23 cellular contexts compared by ENCODE assay signal in genomic region chr19:14792250-14792649, GRCh38. TPM values are rescaled to one million over a fixed set of nuclear protein-coding genes. Genes with fewer than 3 reads are reported as not detected.
"Had no signal": no experiment of that assay in that cellular context is flagged by ENCODE, and none has a peak within 500 bp of the region (broad histone marks: within the 10 kb centered on the region; RNA-seq: fewer than 3 reads in every experiment).

No MANE protein-coding gene starts in this region.

RNA-seq across cellular contexts. Expression of gene ADGRE2, which starts 13.9 kb away (rescaled TPM):
- total RNA-seq: endothelial cell of umbilical vein had no signal
- polyA plus RNA-seq: endothelial cell of umbilical vein had no signal

RNA-seq across cellular contexts. Expression of gene OR7A5, which starts 42.7 kb away (rescaled TPM):
- total RNA-seq: activated CD4-positive, alpha-beta memory T cell treated with anti-CD3 and anti-CD28 coated beads for 36 hours; activated CD4-positive, alpha-beta T cell treated with anti-CD3 and anti-CD28 coated beads for 36 hours; activated CD4-positive, alpha-beta T cell treated with anti-CD3 and anti-CD28 coated beads, Interleukin-2, amount 10 ng/mL, durations not matched to agents 24 days and 14 days; activated CD8-positive, alpha-beta memory T cell treated with anti-CD3 and anti-CD28 coated beads for 36 hours; activated CD8-positive, alpha-beta memory T cell treated with anti-CD3 and anti-CD28 coated beads, Interleukin-2, amount 10 ng/mL, durations not matched to agents 7 days and 5 days; activated CD8-positive, alpha-beta T cell treated with anti-CD3 and anti-CD28 coated beads, Interleukin-2, amount 10 ng/mL, durations not matched to agents 7 days and 5 days; activated naive CD4-positive, alpha-beta T cell treated with anti-CD3 and anti-CD28 coated beads, Interleukin-2, amount 50 U/mL, for 72 hours; activated naive CD8-positive, alpha-beta T cell treated with anti-CD3 and anti-CD28 coated beads, Interleukin-2, amount 10 ng/mL, durations not matched to agents 7 days and 5 days; activated T-cell treated with anti-CD3 and anti-CD28 coated beads, Interleukin-2, amount 50 U/mL, for 72 hours; ascending aorta; cardiac muscle cell; colonic mucosa; dermis microvascular lymphatic vessel endothelial cell; endothelial cell of umbilical vein; fibroblast of lung; fibroblast of villous mesenchyme; gastroesophageal sphincter; glomerular endothelial cell; heart right ventricle; hepatocyte had no signal
- polyA plus RNA-seq: cardiac muscle cell, endothelial cell of umbilical vein, esophagus, fibroblast of lung, heart right ventricle, hepatocyte had no signal

RNA-seq across cellular contexts. Expression of gene OR7C1, which starts 42.7 kb away (rescaled TPM):
- total RNA-seq: activated CD4-positive, alpha-beta memory T cell treated with anti-CD3 and anti-CD28 coated beads for 36 hours; activated CD4-positive, alpha-beta T cell treated with anti-CD3 and anti-CD28 coated beads for 36 hours; activated CD4-positive, alpha-beta T cell treated with anti-CD3 and anti-CD28 coated beads, Interleukin-2, amount 10 ng/mL, durations not matched to agents 24 days and 14 days; activated CD8-positive, alpha-beta memory T cell treated with anti-CD3 and anti-CD28 coated beads for 36 hours; activated CD8-positive, alpha-beta memory T cell treated with anti-CD3 and anti-CD28 coated beads, Interleukin-2, amount 10 ng/mL, durations not matched to agents 7 days and 5 days; activated CD8-positive, alpha-beta T cell treated with anti-CD3 and anti-CD28 coated beads, Interleukin-2, amount 10 ng/mL, durations not matched to agents 7 days and 5 days; activated naive CD4-positive, alpha-beta T cell treated with anti-CD3 and anti-CD28 coated beads, Interleukin-2, amount 50 U/mL, for 72 hours; activated naive CD8-positive, alpha-beta T cell treated with anti-CD3 and anti-CD28 coated beads, Interleukin-2, amount 10 ng/mL, durations not matched to agents 7 days and 5 days; activated T-cell treated with anti-CD3 and anti-CD28 coated beads, Interleukin-2, amount 50 U/mL, for 72 hours; ascending aorta; cardiac muscle cell; colonic mucosa; dermis microvascular lymphatic vessel endothelial cell; endothelial cell of umbilical vein; esophagus squamous epithelium; fibroblast of lung; fibroblast of villous mesenchyme; gastroesophageal sphincter; glomerular endothelial cell had no signal
- polyA plus RNA-seq: cardiac muscle cell, endothelial cell of umbilical vein, fibroblast of lung had no signal

RNA-seq across cellular contexts. Expression of gene OR7A10, which starts 56.5 kb away (rescaled TPM):
- total RNA-seq: activated CD4-positive, alpha-beta memory T cell treated with anti-CD3 and anti-CD28 coated beads for 36 hours; activated CD4-positive, alpha-beta T cell treated with anti-CD3 and anti-CD28 coated beads for 36 hours; activated CD4-positive, alpha-beta T cell treated with anti-CD3 and anti-CD28 coated beads, Interleukin-2, amount 10 ng/mL, durations not matched to agents 24 days and 14 days; activated CD8-positive, alpha-beta memory T cell treated with anti-CD3 and anti-CD28 coated beads for 36 hours; activated CD8-positive, alpha-beta memory T cell treated with anti-CD3 and anti-CD28 coated beads, Interleukin-2, amount 10 ng/mL, durations not matched to agents 7 days and 5 days; activated CD8-positive, alpha-beta T cell treated with anti-CD3 and anti-CD28 coated beads, Interleukin-2, amount 10 ng/mL, durations not matched to agents 7 days and 5 days; activated naive CD4-positive, alpha-beta T cell treated with anti-CD3 and anti-CD28 coated beads, Interleukin-2, amount 50 U/mL, for 72 hours; activated naive CD8-positive, alpha-beta T cell treated with anti-CD3 and anti-CD28 coated beads, Interleukin-2, amount 10 ng/mL, durations not matched to agents 7 days and 5 days; activated T-cell treated with anti-CD3 and anti-CD28 coated beads, Interleukin-2, amount 50 U/mL, for 72 hours; ascending aorta; breast epithelium; cardiac muscle cell; colonic mucosa; dermis microvascular lymphatic vessel endothelial cell; endothelial cell of umbilical vein; esophagus squamous epithelium; fibroblast of lung; fibroblast of villous mesenchyme; gastroesophageal sphincter; glomerular endothelial cell; heart right ventricle; hepatocyte had no signal
- polyA plus RNA-seq: cardiac muscle cell, endothelial cell of umbilical vein, esophagus, fibroblast of lung, heart right ventricle, hepatocyte had no signal
